Comparison of ENCODE assay signal across 2 cellular contexts in genomic region chr1:164703415-164703814, GRCh38.
TF ChIP-seq lines count a peak whose summit lies in the region.

No MANE protein-coding gene starts in this region.

TF ChIP-seq in H1, 55 proteins besides CTCF, POLR2A, EP300 and RAD21 (continued from another document):
- no peak for TF ChIP-seq KDM5A (IDR thresholded peaks at IDR 0.05; ENCODE audit: low read length)
- TF ChIP-seq TBP (IDR thresholded peaks at IDR 0.05; ENCODE audit: low read depth, low read length), result no peak
- no peak for TF ChIP-seq CBX8 (IDR thresholded peaks at IDR 0.05; ENCODE audit: borderline replicate concordance, low read depth, low read length)
- TF ChIP-seq POU5F1 (IDR thresholded peaks at IDR 0.05; ENCODE audit: low read depth, low read length), result no peak
- no peak for TF ChIP-seq CREB1 (IDR thresholded peaks at IDR 0.05)
- no peak for TF ChIP-seq EGR1 (IDR thresholded peaks at IDR 0.05; ENCODE audit: borderline replicate concordance, low read depth, low read length)
- TF ChIP-seq TAF7 (optimal IDR thresholded peaks at IDR 0.05; ENCODE audit: borderline replicate concordance, low read depth, low read length), result no peak
- no peak for TF ChIP-seq BRCA1 (IDR thresholded peaks at IDR 0.05; ENCODE audit: low read depth, low read length)
- no peak for TF ChIP-seq SIRT6 (IDR thresholded peaks at IDR 0.05; ENCODE audit: low read length)
- TF ChIP-seq JUND (IDR thresholded peaks at IDR 0.05; ENCODE audit: low read length), result no peak
- TF ChIP-seq CTBP2 (IDR thresholded peaks at IDR 0.05; ENCODE audit: borderline replicate concordance, insufficient read depth, insufficient read length, low read length), result no peak
- no peak for TF ChIP-seq CHD2 (IDR thresholded peaks at IDR 0.05; ENCODE audit: low read length)

TF ChIP-seq in neural cell, 6 proteins besides CTCF, POLR2A, EP300 and RAD21:
- no peak for TF ChIP-seq REST (IDR thresholded peaks at IDR 0.05; ENCODE audit: borderline replicate concordance)
- no peak for TF ChIP-seq EZH2 (IDR thresholded peaks at IDR 0.05; ENCODE audit: borderline replicate concordance, insufficient read depth, low read length, poor library complexity, severe bottlenecking)
- no peak for TF ChIP-seq TAF1 (IDR thresholded peaks at IDR 0.05; ENCODE audit: low read depth)
- TF ChIP-seq SMC3 (conservative IDR thresholded peaks at IDR 0.05; ENCODE audit: poor library complexity), result no peak
- no peak for TF ChIP-seq POLR2AphosphoS5 (IDR thresholded peaks at IDR 0.05)
- no peak for TF ChIP-seq MXI1 (conservative IDR thresholded peaks at IDR 0.05; ENCODE audit: poor library complexity, severe bottlenecking)
TF ChIP-seq in neural cell: peak in this region for 0.
